ENCODE assay signal across 15 cellular contexts in the genomic region with DNA sequence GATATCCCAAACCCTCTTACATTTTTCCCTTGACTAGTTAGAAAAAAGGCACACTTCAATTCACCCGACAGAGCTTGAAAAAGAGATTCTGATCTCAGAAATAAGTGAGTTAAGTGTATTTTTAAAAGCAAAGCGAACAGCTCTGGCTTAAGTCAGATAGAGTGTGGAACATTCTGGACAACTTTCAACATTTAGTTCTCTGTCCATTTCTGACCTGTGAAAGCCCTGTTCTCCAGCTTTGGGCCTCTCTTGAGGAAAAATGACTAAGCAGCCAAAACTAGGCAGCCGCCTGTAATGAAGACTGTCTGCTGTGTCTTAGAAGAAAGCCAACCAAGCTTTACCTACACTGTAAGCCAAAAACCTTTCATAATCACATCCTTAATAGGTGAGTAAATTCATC. TPM values are rescaled to one million over a fixed set of nuclear protein-coding genes. Genes with fewer than 3 reads are reported as not detected.
DNase-seq lines count a peak whose midpoint lies in the region; ATAC-seq and TF ChIP-seq lines count a peak whose summit lies in the region.
"Had no signal": no experiment of that assay in that cellular context is flagged by ENCODE, and none has a peak within 500 bp of the region (broad histone marks: within the 10 kb centered on the region; RNA-seq: fewer than 3 reads in every experiment).

No MANE protein-coding gene starts in this region.

- H3K4me3 ChIP-seq in coronary artery = no peak overlapping the region
- H3K4me3 ChIP-seq: body of pancreas, lung had no signal

- ATAC-seq in GM18520 (IDR thresholded peaks at IDR 0.05; ENCODE audit: unreplicated experiment) = no peak
- ATAC-seq in GM21528 (IDR thresholded peaks at IDR 0.05; ENCODE audit: low FRiP score, unreplicated experiment) = no peak
- ATAC-seq in HG03565 (IDR thresholded peaks at IDR 0.05; ENCODE audit: unreplicated experiment) = no peak
- ATAC-seq: body of pancreas had no signal

- peak overlapping the region; percentile 13 to 68 for H3K27ac ChIP-seq in coronary artery
- H3K27ac ChIP-seq: body of pancreas had no signal

- peak; percentile 13 for DNase-seq in AG08396 (ENCODE audit: low spot score)
- peak; percentile 50 for DNase-seq in M059J (ENCODE audit: low read depth)
- no peak for DNase-seq in coronary artery (ENCODE audit: low spot score)
- peak; percentile 52 for DNase-seq in myocyte (ENCODE audit: low read depth)
- DNase-seq in NAMALWA (ENCODE audit: low spot score) = no peak
- DNase-seq: activated CD8-positive, alpha-beta memory T cell treated with anti-CD3 and anti-CD28 coated beads for 24 hours; body of pancreas; C1 segment of cervical spinal cord; NCI-H1417; NCI-H82; T-helper 2 cell had no signal

- no peak for TF ChIP-seq CTCF in coronary artery (IDR thresholded peaks at IDR 0.05)

RNA-seq across cellular contexts. Expression of gene CDK6, which starts 50.5 kb away (rescaled TPM):
- 25.8 and 43.3 TPM in 2 replicates for total RNA-seq in M059J (2014; rRNA removed; shearing (Covaris generic))
- 124 and 152 TPM in 2 replicates for total RNA-seq in myocyte
- polyA plus RNA-seq in myocyte (2012) = 32.3 TPM

Comparison
In these comparisons a context has a peak if more than half of its experiments do, and no peak if none do; other contexts are left out.
1. DNase-seq: peak in AG08396 (single experiment), M059J (single experiment) and myocyte (single experiment); none in coronary artery (single experiment) and NAMALWA (single experiment).